Comparison of ENCODE assay signal across 12 cellular contexts in genomic region chr11:12318791-12319733, GRCh38.
DNase-seq lines count a peak whose midpoint lies in the region; ATAC-seq and TF ChIP-seq lines count a peak whose summit lies in the region.
"Had no signal": no experiment of that assay in that cellular context is flagged by ENCODE, and none has a peak within 500 bp of the region (broad histone marks: within the 10 kb centered on the region; RNA-seq: fewer than 3 reads in every experiment).

No MANE protein-coding gene starts in this region.

- peaks cover 41% of the 10 kb centered on the region for H3K4me1 ChIP-seq in OCI-LY3 (ENCODE audit: low read length)

- ATAC-seq in GM18858 (IDR thresholded peaks at IDR 0.05; ENCODE audit: unreplicated experiment): no peak
- no peak for ATAC-seq in GM21423 (IDR thresholded peaks at IDR 0.05; ENCODE audit: unreplicated experiment)
- ATAC-seq in GM19328 (IDR thresholded peaks at IDR 0.05; ENCODE audit: unreplicated experiment): no peak

- peak overlapping the region; percentile 52 for H3K9ac ChIP-seq in OCI-LY3 (ENCODE audit: low read length)

- no peaks in the 10 kb centered on the region for H3K27me3 ChIP-seq in OCI-LY3 (ENCODE audit: low read depth, low read length)
- H3K27me3 ChIP-seq: esophagus squamous epithelium had no signal

- TF ChIP-seq CTCF in OCI-LY3 (IDR thresholded peaks at IDR 0.05; ENCODE audit: low read depth, low read length): no peak

- peak overlapping the region; percentile 91 for H3K27ac ChIP-seq in OCI-LY3 (ENCODE audit: low read length)
- H3K27ac ChIP-seq: esophagus squamous epithelium had no signal

- H2AFZ ChIP-seq in OCI-LY3 (ENCODE audit: low read depth, low read length): peak overlapping the region; percentile 40; the same call in 1 of the 2 replicates

- peak overlapping the region; percentile 79 for H3K4me2 ChIP-seq in OCI-LY3 (ENCODE audit: low read length)

- H3K79me2 ChIP-seq in OCI-LY3 (ENCODE audit: low read length): no peaks in the 10 kb centered on the region

- H4K20me1 ChIP-seq in OCI-LY3 (ENCODE audit: insufficient read depth, low read length): no peaks in the 10 kb centered on the region

- H3K9me3 ChIP-seq in OCI-LY3 (ENCODE audit: insufficient read depth, low read length): peaks cover 18% of the 10 kb centered on the region; the same call in 1 of the 2 replicates

- DNase-seq in COLO668 (lab: John Stamatoyannopoulos, UW; ENCODE audit: unreplicated experiment): peak; percentile 88
- peak; percentile 85 for DNase-seq in NCI-H1048 (lab: John Stamatoyannopoulos, UW)
- DNase-seq in left kidney (ENCODE audit: low read depth, low spot score): peak; percentile 94
- DNase-seq in stimulated activated naive CD4-positive, alpha-beta T cell (lab: John Stamatoyannopoulos, UW): no peak
- DNase-seq: activated T-cell treated with anti-CD3 and anti-CD28 coated beads, Interleukin-2, amount 50 U/mL, for 48 hours; esophagus squamous epithelium; OCI-M1 had no signal

- H3K36me3 ChIP-seq in OCI-LY3 (replicated peaks; ENCODE audit: low read depth, low read length): peaks cover 13% of the 10 kb centered on the region
- H3K36me3 ChIP-seq: esophagus squamous epithelium had no signal

- H3K4me3 ChIP-seq in OCI-LY3 (ENCODE audit: low read length): peak overlapping the region; percentile 61
- H3K4me3 ChIP-seq: esophagus squamous epithelium, skin epidermis had no signal

Comparison
In these comparisons a context has a peak if more than half of its experiments do, and no peak if none do; other contexts are left out.
1. DNase-seq: peak in COLO668 (single experiment), NCI-H1048 (single experiment) and left kidney (single experiment); none in stimulated activated naive CD4-positive, alpha-beta T cell (0 of 6).